16 cellular contexts compared by ENCODE assay signal in the genomic region with DNA sequence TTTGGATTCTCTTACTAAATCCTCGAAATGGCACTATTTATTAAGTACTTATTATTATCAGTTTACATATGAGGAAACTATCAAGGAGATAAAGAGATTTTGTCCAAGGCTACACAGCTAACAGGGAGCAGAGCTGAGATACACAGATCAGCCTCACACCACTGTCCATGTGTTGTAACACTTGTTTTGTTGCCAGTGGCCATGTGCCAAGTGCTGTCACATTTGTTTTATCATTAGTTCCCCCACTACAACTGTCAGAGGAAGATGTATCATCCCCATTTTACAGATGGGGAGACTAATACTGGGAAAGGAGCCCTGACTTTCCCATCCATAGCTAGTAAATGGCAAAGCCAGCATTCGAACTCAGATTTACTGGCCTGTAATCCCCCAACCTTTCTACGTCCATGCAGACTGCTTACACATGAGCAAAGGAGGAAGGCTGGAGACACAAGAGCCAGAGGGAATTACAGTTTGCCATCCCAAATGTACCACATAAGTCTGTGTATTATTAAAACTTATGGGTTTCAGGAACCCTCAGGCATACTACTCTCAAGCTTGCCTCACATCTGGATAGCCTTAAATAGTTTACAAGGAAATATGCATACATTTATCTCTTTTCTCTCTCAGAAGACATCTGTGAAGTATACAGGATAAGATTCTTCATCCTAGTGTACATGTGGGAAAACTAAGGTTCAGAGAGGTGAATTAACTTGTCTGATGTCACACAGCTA. TPM values are rescaled to one million over a fixed set of nuclear protein-coding genes. Genes with fewer than 3 reads are reported as not detected.
DNase-seq lines count a peak whose midpoint lies in the region; ATAC-seq and TF ChIP-seq lines count a peak whose summit lies in the region.
"Had no signal": no experiment of that assay in that cellular context is flagged by ENCODE, and none has a peak within 500 bp of the region (broad histone marks: within the 10 kb centered on the region; RNA-seq: fewer than 3 reads in every experiment).

No MANE protein-coding gene starts in this region.

- no peak overlapping the region for H3K4me3 ChIP-seq in fibroblast of the aortic adventitia (ENCODE audit: low read depth, low read length)
- H3K4me3 ChIP-seq: GM23338 had no signal

- intact Hi-C loops in Right ventricle myocardium inferior (cut with DNase I) (no loop called here), left cardiac atrium (cut with DNase I) (no loop called here)

- DNase-seq in Right ventricle myocardium inferior (ENCODE audit: missing footprints) (no peak), left cardiac atrium (no peak), amniotic epithelial cell (ENCODE audit: low read depth) (peak; percentile 84), fibroblast of the aortic adventitia (ENCODE audit: low read depth) (peak; percentile 37), NCI-H2029 treated with DMSO at 0.1 percent for 48 hours (lab: John Stamatoyannopoulos, UW) (no peak), NCI-H446 (lab: John Stamatoyannopoulos, UW) (no peak)
- DNase-seq in activated effector memory CD4-positive, alpha-beta T cell treated with Interleukin-2 at 50 U/mL for 16 hours, result no peak
- DNase-seq in stimulated activated CD4-positive, alpha-beta T cell treated with anti-CD3 and anti-CD28 coated beads, Interleukin-4, amount 100 ng/mL, for 4 hours, result no peak
- DNase-seq: C1 segment of cervical spinal cord; Calu3; CD4-positive, alpha-beta T cell; DMS 273 treated with DMSO at 0.1 percent for 48 hours; H7 had no signal

- no peak for TF ChIP-seq CTCF in fibroblast of the aortic adventitia (IDR thresholded peaks at IDR 0.05; ENCODE audit: insufficient read depth, low read length)

- ATAC-seq in Right ventricle myocardium inferior (peak; percentile 37), left cardiac atrium (no peak)
- ATAC-seq: GM23338 had no signal

RNA-seq across cellular contexts. Expression of gene PAPPA, which starts 25.1 kb away (rescaled TPM):
- total RNA-seq in Right ventricle myocardium inferior (1.1 TPM), left cardiac atrium (1 to 10 TPM; 2.4 to 9.8 TPM), fibroblast of the aortic adventitia (ENCODE audit: low replicate concordance) (12.3 and 80.5 TPM in 2 replicates)
- total RNA-seq: A172, B cell, Calu3 had no signal

Comparison
In these comparisons a context has a peak if more than half of its experiments do, and no peak if none do; other contexts are left out.
1. DNase-seq: peak in amniotic epithelial cell (single experiment) and fibroblast of the aortic adventitia (single experiment); none in Right ventricle myocardium inferior (single experiment), left cardiac atrium (single experiment), NCI-H2029 treated with DMSO at 0.1 percent for 48 hours (single experiment), activated effector memory CD4-positive, alpha-beta T cell treated with Interleukin-2 at 50 U/mL for 16 hours (single experiment), stimulated activated CD4-positive, alpha-beta T cell treated with anti-CD3 and anti-CD28 coated beads, Interleukin-4, amount 100 ng/mL, for 4 hours (0 of 2) and NCI-H446 (0 of 2).